In genomic region chr1:223885614-223886013, GRCh38 we compare ENCODE assay signal across 26 cellular contexts.
"Had no signal": no experiment of that assay in that cellular context is flagged by ENCODE, and none has a peak within 500 bp of the region (broad histone marks: within the 10 kb centered on the region; RNA-seq: fewer than 3 reads in every experiment).

No MANE protein-coding gene starts in this region.

- DNase-seq: activated B cell treated with CpG ODN at 0.5 μM for 24 hours; activated CD4-positive, alpha-beta memory T cell treated with anti-CD3 and anti-CD28 coated beads for 36 hours; activated CD4-positive, alpha-beta T cell treated with anti-CD3 and anti-CD28 coated beads for 36 hours; activated CD4-positive, alpha-beta T cell treated with anti-CD3 and anti-CD28 coated beads, Interleukin-2, amount 10 ng/mL, durations not matched to agents 24 days and 14 days; activated CD4-positive, CD25-positive, alpha-beta regulatory T cell treated with anti-CD3 and anti-CD28 coated beads, Interleukin-2, amount 50 U/mL, for 72 hours; activated effector memory CD4-positive, alpha-beta T cell treated with Interleukin-2 at 50 U/mL for 16 hours; activated gamma-delta T cell treated with Interleukin-2 at 50 U/mL for 16 hours; activated naive CD4-positive, alpha-beta T cell treated with anti-CD3 and anti-CD28 coated beads, Interleukin-2, amount 50 U/mL, for 16 hours; activated naive CD4-positive, alpha-beta T cell treated with Interleukin-2 at 50 U/mL for 16 hours; activated T-cell treated with anti-CD3 and anti-CD28 coated beads, Interleukin-2, amount 50 U/mL, for 4 hours; amniotic stem cell; anterior cingulate cortex; brain microvascular endothelial cell; dorsolateral prefrontal cortex; effector memory CD8-positive, alpha-beta T cell; erythroblast; foreskin keratinocyte; gastrocnemius medialis; glutamatergic neuron; T-helper 1 cell; T-helper 17 cell; T1000; WERI-Rb-1 had no signal

- H3K27ac ChIP-seq: brain microvascular endothelial cell, coronary artery, dorsolateral prefrontal cortex, esophagus muscularis mucosa, WERI-Rb-1 had no signal

- H3K27me3 ChIP-seq: brain microvascular endothelial cell, esophagus muscularis mucosa, foreskin keratinocyte, gastrocnemius medialis had no signal

- ATAC-seq: activated CD4-positive, alpha-beta T cell treated with anti-CD3 and anti-CD28 coated beads for 36 hours; activated T-cell treated with anti-CD3 and anti-CD28 coated beads, Interleukin-2, amount 50 U/mL, for 4 hours; activated T-helper 17 cell treated with anti-CD3 and anti-CD28 coated beads, Interleukin-2, amount 50 U/mL, for 72 hours; effector memory CD8-positive, alpha-beta T cell; foreskin keratinocyte; gastrocnemius medialis; T-helper 17 cell had no signal

- H3K4me3 ChIP-seq: coronary artery, dorsolateral prefrontal cortex, esophagus muscularis mucosa, gastrocnemius medialis had no signal

- H3K9me3 ChIP-seq: esophagus muscularis mucosa, gastrocnemius medialis had no signal

- H3K36me3 ChIP-seq: brain microvascular endothelial cell, esophagus muscularis mucosa, gastrocnemius medialis, WERI-Rb-1 had no signal
